27 cellular contexts compared by ENCODE assay signal in genomic region chr12:2688381-2688881, GRCh38.
DNase-seq lines count a peak whose midpoint lies in the region; ATAC-seq and TF ChIP-seq lines count a peak whose summit lies in the region.
"Had no signal": no experiment of that assay in that cellular context is flagged by ENCODE, and none has a peak within 500 bp of the region (broad histone marks: within the 10 kb centered on the region; RNA-seq: fewer than 3 reads in every experiment).

No MANE protein-coding gene starts in this region.

- no peaks in the 10 kb centered on the region for H3K79me2 ChIP-seq in osteoblast (ENCODE audit: insufficient read depth, low read length)

- H3K36me3 Mint-ChIP-seq in activated CD4-positive, alpha-beta T cell treated with anti-CD3 and anti-CD28 coated beads, Interleukin-2, amount 10 ng/mL, durations not matched to agents 24 days and 14 days (ENCODE audit: low read depth): peaks cover 2% of the 10 kb centered on the region
- no peaks in the 10 kb centered on the region for H3K36me3 Mint-ChIP-seq in activated CD4-positive, alpha-beta T cell treated with anti-CD3 and anti-CD28 coated beads for 36 hours (ENCODE audit: low read depth)
- H3K36me3 Mint-ChIP-seq in activated T-helper 1 cell treated with anti-CD3 and anti-CD28 coated beads, Interleukin-12 subunit alpha, Interleukin-12 subunit beta, Interleukin-2, Interleukin-4 antibody, amounts not matched to agents 30 ng/mL and 10 ng/mL and 1 ng/mL, durations not matched to agents 14 hours and 24 hours and 36 hours (ENCODE audit: low read depth): peaks cover 3% of the 10 kb centered on the region
- H3K36me3 Mint-ChIP-seq: CD14-positive monocyte had no signal

- in situ Hi-C loops in G401 (cut with HindIII; ENCODE audit: low sequenced_read_pairs): no loop called here

- H3K4me1 Mint-ChIP-seq in activated CD4-positive, alpha-beta T cell treated with anti-CD3 and anti-CD28 coated beads, Interleukin-2, amount 10 ng/mL, durations not matched to agents 24 days and 14 days: peaks cover 27% of the 10 kb centered on the region
- peaks cover 23% of the 10 kb centered on the region for H3K4me1 Mint-ChIP-seq in activated CD4-positive, alpha-beta T cell treated with anti-CD3 and anti-CD28 coated beads for 36 hours
- H3K4me1 Mint-ChIP-seq in activated T-helper 1 cell treated with anti-CD3 and anti-CD28 coated beads, Interleukin-12 subunit alpha, Interleukin-12 subunit beta, Interleukin-2, Interleukin-4 antibody, amounts not matched to agents 30 ng/mL and 10 ng/mL and 1 ng/mL, durations not matched to agents 14 hours and 24 hours and 36 hours (ENCODE audit: low read depth): peaks cover 34% of the 10 kb centered on the region

- no peaks in the 10 kb centered on the region for H3K27me3 Mint-ChIP-seq in activated CD4-positive, alpha-beta T cell treated with anti-CD3 and anti-CD28 coated beads, Interleukin-2, amount 10 ng/mL, durations not matched to agents 24 days and 14 days
- no peaks in the 10 kb centered on the region for H3K27me3 Mint-ChIP-seq in activated CD4-positive, alpha-beta T cell treated with anti-CD3 and anti-CD28 coated beads for 36 hours
- H3K27me3 Mint-ChIP-seq in activated T-helper 1 cell treated with anti-CD3 and anti-CD28 coated beads, Interleukin-12 subunit alpha, Interleukin-12 subunit beta, Interleukin-2, Interleukin-4 antibody, amounts not matched to agents 30 ng/mL and 10 ng/mL and 1 ng/mL, durations not matched to agents 14 hours and 24 hours and 36 hours (ENCODE audit: insufficient read depth): peaks cover 6% of the 10 kb centered on the region

- DNase-seq in activated CD4-positive, alpha-beta T cell treated with anti-CD3 and anti-CD28 coated beads, Interleukin-2, amount 10 ng/mL, durations not matched to agents 24 days and 14 days: peak; percentile 54
- no peak for DNase-seq in activated CD4-positive, alpha-beta T cell treated with anti-CD3 and anti-CD28 coated beads for 36 hours
- no peak for DNase-seq in activated T-helper 1 cell treated with anti-CD3 and anti-CD28 coated beads, Interleukin-12 subunit alpha, Interleukin-12 subunit beta, Interleukin-2, Interleukin-4 antibody, amounts not matched to agents 30 ng/mL and 10 ng/mL and 1 ng/mL, durations not matched to agents 14 hours and 24 hours and 36 hours (ENCODE audit: low spot score)
- DNase-seq in islet precursor cell (peak; percentile 47), osteoblast (ENCODE audit: insufficient read length, low spot score, missing footprints) (peak; percentile 58), pons (ENCODE audit: low spot score) (no peak), G401 (ENCODE audit: low spot score) (no peak)
- DNase-seq: ACHN, BE2C, Calu3, DMS79 treated with DMSO at 0.1 percent for 48 hours, HFFc6, NCI-H1092, NCI-H1417 treated with DMSO at 0.1 percent for 48 hours, NCI-H187, NCI-H2081 treated with DMSO at 0.1 percent for 48 hours, NCI-H2171, NCI-H226, NCI-H510A, NCI-H69, Right ventricle myocardium superior, RPMI8226 had no signal

- H3K4me1 ChIP-seq in osteoblast (ENCODE audit: insufficient read depth, low read length): no peaks in the 10 kb centered on the region
- H3K4me1 ChIP-seq: BE2C, SJSA1 had no signal

- TF ChIP-seq CTCF in osteoblast (IDR thresholded peaks at IDR 0.05; ENCODE audit: extremely low read depth, low read depth, low read length): no peak

- H2AFZ ChIP-seq in osteoblast (ENCODE audit: low read length): no peak overlapping the region

- no peak overlapping the region for H3K4me3 ChIP-seq in osteoblast (ENCODE audit: insufficient read depth, low read length)
- H3K4me3 ChIP-seq: HAP-1, SJSA1 had no signal

- peaks cover under 1% of the 10 kb centered on the region for H4K20me1 ChIP-seq in osteoblast (ENCODE audit: insufficient read depth, low read length)

- H3K36me3 ChIP-seq in osteoblast (ENCODE audit: insufficient read depth, low read length): peaks cover 18% of the 10 kb centered on the region
- H3K36me3 ChIP-seq: BE2C, HAP-1, SJSA1 had no signal

- H3K9me3 Mint-ChIP-seq in activated CD4-positive, alpha-beta T cell treated with anti-CD3 and anti-CD28 coated beads, Interleukin-2, amount 10 ng/mL, durations not matched to agents 24 days and 14 days: no peaks in the 10 kb centered on the region
- H3K9me3 Mint-ChIP-seq in activated CD4-positive, alpha-beta T cell treated with anti-CD3 and anti-CD28 coated beads for 36 hours (ENCODE audit: low read depth): no peaks in the 10 kb centered on the region
- no peaks in the 10 kb centered on the region for H3K9me3 Mint-ChIP-seq in activated T-helper 1 cell treated with anti-CD3 and anti-CD28 coated beads, Interleukin-12 subunit alpha, Interleukin-12 subunit beta, Interleukin-2, Interleukin-4 antibody, amounts not matched to agents 30 ng/mL and 10 ng/mL and 1 ng/mL, durations not matched to agents 14 hours and 24 hours and 36 hours
- H3K9me3 Mint-ChIP-seq: HFFc6 had no signal

- no peaks in the 10 kb centered on the region for H3K9me3 ChIP-seq in osteoblast (ENCODE audit: low read depth, low read length)
- H3K9me3 ChIP-seq: BE2C, HAP-1, SJSA1 had no signal

- no peak overlapping the region for H3K27ac Mint-ChIP-seq in activated CD4-positive, alpha-beta T cell treated with anti-CD3 and anti-CD28 coated beads, Interleukin-2, amount 10 ng/mL, durations not matched to agents 24 days and 14 days
- H3K27ac Mint-ChIP-seq in activated CD4-positive, alpha-beta T cell treated with anti-CD3 and anti-CD28 coated beads for 36 hours: no peak overlapping the region
- no peak overlapping the region for H3K27ac Mint-ChIP-seq in activated T-helper 1 cell treated with anti-CD3 and anti-CD28 coated beads, Interleukin-12 subunit alpha, Interleukin-12 subunit beta, Interleukin-2, Interleukin-4 antibody, amounts not matched to agents 30 ng/mL and 10 ng/mL and 1 ng/mL, durations not matched to agents 14 hours and 24 hours and 36 hours
- H3K27ac Mint-ChIP-seq: CD14-positive monocyte, HFFc6 had no signal

- no peaks in the 10 kb centered on the region for H3K27me3 ChIP-seq in osteoblast (ENCODE audit: insufficient read depth, low read length)
- H3K27me3 ChIP-seq: SJSA1 had no signal

- H3K4me3 Mint-ChIP-seq in activated CD4-positive, alpha-beta T cell treated with anti-CD3 and anti-CD28 coated beads, Interleukin-2, amount 10 ng/mL, durations not matched to agents 24 days and 14 days: peak overlapping the region; percentile 42
- no peak overlapping the region for H3K4me3 Mint-ChIP-seq in activated CD4-positive, alpha-beta T cell treated with anti-CD3 and anti-CD28 coated beads for 36 hours
- H3K4me3 Mint-ChIP-seq in activated T-helper 1 cell treated with anti-CD3 and anti-CD28 coated beads, Interleukin-12 subunit alpha, Interleukin-12 subunit beta, Interleukin-2, Interleukin-4 antibody, amounts not matched to agents 30 ng/mL and 10 ng/mL and 1 ng/mL, durations not matched to agents 14 hours and 24 hours and 36 hours: peak overlapping the region; percentile 31
- H3K4me3 Mint-ChIP-seq: CD14-positive monocyte, HFFc6 had no signal

- no peak overlapping the region for H3K27ac ChIP-seq in osteoblast (ENCODE audit: low read depth, low read length)
- H3K27ac ChIP-seq: 22Rv1, SJSA1 had no signal

- ATAC-seq in activated CD4-positive, alpha-beta T cell treated with anti-CD3 and anti-CD28 coated beads for 36 hours: no peak
- ATAC-seq in HG03097 (IDR thresholded peaks at IDR 0.05; ENCODE audit: low FRiP score, unreplicated experiment): no peak

- intact Hi-C loops in activated CD4-positive, alpha-beta T cell treated with anti-CD3 and anti-CD28 coated beads, Interleukin-2, amount 10 ng/mL, durations not matched to agents 24 days and 14 days (cut with micrococcal nuclease): no loop called here
- intact Hi-C loops in activated CD4-positive, alpha-beta T cell treated with anti-CD3 and anti-CD28 coated beads for 36 hours (cut with DNase I, micrococcal nuclease): no loop called here
- intact Hi-C loops in activated T-helper 1 cell treated with anti-CD3 and anti-CD28 coated beads, Interleukin-12 subunit alpha, Interleukin-12 subunit beta, Interleukin-2, Interleukin-4 antibody, amounts not matched to agents 30 ng/mL and 10 ng/mL and 1 ng/mL, durations not matched to agents 14 hours and 24 hours and 36 hours (cut with micrococcal nuclease): loop anchor here (10.0 kb wide), 1 partner anchor 356 kb away; no protein-coding TSS in a partner anchor

- POLR2A ChIA-PET in activated CD4-positive, alpha-beta T cell treated with anti-CD3 and anti-CD28 coated beads for 36 hours (lab: Charles Lee): no interaction called here

- H3K4me2 ChIP-seq in osteoblast (ENCODE audit: insufficient read depth, low read length): no peak overlapping the region

- CTCF ChIA-PET in activated CD4-positive, alpha-beta T cell treated with anti-CD3 and anti-CD28 coated beads for 36 hours (lab: Charles Lee): no interaction called here

Comparison
In these comparisons a context has a peak if more than half of its experiments do, and no peak if none do; other contexts are left out.
1. DNase-seq: peak in activated CD4-positive, alpha-beta T cell treated with anti-CD3 and anti-CD28 coated beads, Interleukin-2, amount 10 ng/mL, durations not matched to agents 24 days and 14 days (single experiment), islet precursor cell (single experiment) and osteoblast (single experiment); none in activated CD4-positive, alpha-beta T cell treated with anti-CD3 and anti-CD28 coated beads for 36 hours (single experiment), activated T-helper 1 cell treated with anti-CD3 and anti-CD28 coated beads, Interleukin-12 subunit alpha, Interleukin-12 subunit beta, Interleukin-2, Interleukin-4 antibody, amounts not matched to agents 30 ng/mL and 10 ng/mL and 1 ng/mL, durations not matched to agents 14 hours and 24 hours and 36 hours (single experiment), pons (single experiment) and G401 (single experiment).